In the genomic region with DNA sequence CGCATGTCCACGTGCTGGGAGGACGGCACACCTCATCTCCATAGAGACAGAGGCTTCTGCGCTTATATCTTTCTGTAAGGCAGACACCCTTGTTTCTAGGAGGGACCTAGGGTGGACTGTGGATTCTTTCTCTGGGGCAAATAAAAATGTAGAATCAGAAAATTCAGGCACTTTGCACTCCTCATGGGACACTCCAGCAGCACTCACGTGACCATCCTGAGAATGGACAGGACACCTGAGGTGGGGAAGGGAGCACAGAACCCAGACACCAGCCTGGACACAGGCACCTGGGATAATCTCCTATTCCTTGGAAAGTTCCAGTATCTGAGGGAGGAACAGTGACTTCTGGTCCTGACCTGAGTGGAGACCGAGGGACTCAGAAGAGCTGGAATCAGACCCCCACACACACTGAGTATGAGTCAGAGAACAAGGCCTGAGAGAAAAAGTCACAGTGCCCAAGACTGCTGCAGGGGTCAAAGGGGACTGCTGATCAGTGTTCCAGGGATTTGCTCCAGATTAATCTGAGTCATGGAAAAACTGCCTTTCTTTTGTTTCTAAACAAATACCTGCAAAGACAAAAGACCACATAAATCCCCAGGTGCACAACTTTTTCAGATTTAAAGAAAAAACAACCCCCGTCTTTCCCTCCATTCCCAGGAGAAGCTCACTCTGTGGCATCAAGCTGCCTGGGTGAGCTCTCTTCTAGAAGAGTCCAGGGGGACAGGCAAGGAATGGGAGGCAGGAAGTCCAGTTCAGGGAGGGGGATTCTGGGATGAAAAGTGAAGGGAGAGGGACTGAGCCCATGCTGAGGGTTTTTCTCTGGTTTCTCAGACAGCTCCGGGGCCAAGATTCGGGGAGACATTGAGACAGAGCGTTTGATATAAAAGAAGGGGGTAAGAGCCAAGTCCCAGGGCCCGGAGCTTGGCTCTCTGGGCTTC, we compare ENCODE assay signal across 8 cellular contexts. TPM values are rescaled to one million over a fixed set of nuclear protein-coding genes. Genes with fewer than 3 reads are reported as not detected.
DNase-seq lines count a peak whose midpoint lies in the region; ATAC-seq and TF ChIP-seq lines count a peak whose summit lies in the region.

No MANE protein-coding gene starts in this region.

- TF ChIP-seq CTCF in foreskin fibroblast (IDR thresholded peaks at IDR 0.05; ENCODE audit: low read depth, low read length) = no peak

- no peak overlapping the region for H3K4me3 ChIP-seq in foreskin fibroblast (ENCODE audit: low read depth in 1 of 2, low read length in 2 of 2)

- DNase-seq in RPMI7951 (ENCODE audit: low read depth) (peak; percentile 37), foreskin fibroblast (peak; percentile 38 to 64), sciatic nerve (ENCODE audit: low spot score) (no peak), MV-4-11 (lab: John Stamatoyannopoulos, UW) (no peak), AG20443 (ENCODE audit: low spot score) (no peak), DMS 273 treated with DMSO at 0.1 percent for 48 hours (lab: John Stamatoyannopoulos, UW) (no peak), NOMO-1 treated with DMSO at 0.1 percent for 48 hours (lab: John Stamatoyannopoulos, UW; ENCODE audit: unreplicated experiment) (no peak)

- intact Hi-C loops in sciatic nerve (cut with DNase I) = no loop called here

- TF ChIP-seq POLR2A in GM18505 (IDR thresholded peaks at IDR 0.05; ENCODE audit: borderline replicate concordance, extremely low read depth, insufficient read depth, insufficient read length) = no peak

- ATAC-seq in GM18505 (IDR thresholded peaks at IDR 0.05; ENCODE audit: unreplicated experiment) (peak; percentile 2), sciatic nerve (peak; percentile 29)

RNA-seq across cellular contexts. Expression of a gene that starts 35.6 kb away (rescaled TPM):
- total RNA-seq in RPMI7951 (2014; rRNA removed; shearing (Covaris generic)) = 31.0 and 34.4 TPM in 2 replicates
- total RNA-seq in sciatic nerve = 2.9 TPM

RNA-seq across cellular contexts. Expression of a gene that starts 58.9 kb away (rescaled TPM):
- 42.3 and 42.9 TPM in 2 replicates for total RNA-seq in RPMI7951 (2014; rRNA removed; shearing (Covaris generic))
- 26.5 TPM for total RNA-seq in sciatic nerve

Comparison
In these comparisons a context has a peak if more than half of its experiments do, and no peak if none do; other contexts are left out.
1. DNase-seq: peak in RPMI7951 (single experiment) and foreskin fibroblast (2 of 2); none in sciatic nerve (single experiment), MV-4-11 (single experiment), AG20443 (single experiment), DMS 273 treated with DMSO at 0.1 percent for 48 hours (single experiment) and NOMO-1 treated with DMSO at 0.1 percent for 48 hours (single experiment).